1 cellular context compared by ENCODE assay signal in the genomic region with DNA sequence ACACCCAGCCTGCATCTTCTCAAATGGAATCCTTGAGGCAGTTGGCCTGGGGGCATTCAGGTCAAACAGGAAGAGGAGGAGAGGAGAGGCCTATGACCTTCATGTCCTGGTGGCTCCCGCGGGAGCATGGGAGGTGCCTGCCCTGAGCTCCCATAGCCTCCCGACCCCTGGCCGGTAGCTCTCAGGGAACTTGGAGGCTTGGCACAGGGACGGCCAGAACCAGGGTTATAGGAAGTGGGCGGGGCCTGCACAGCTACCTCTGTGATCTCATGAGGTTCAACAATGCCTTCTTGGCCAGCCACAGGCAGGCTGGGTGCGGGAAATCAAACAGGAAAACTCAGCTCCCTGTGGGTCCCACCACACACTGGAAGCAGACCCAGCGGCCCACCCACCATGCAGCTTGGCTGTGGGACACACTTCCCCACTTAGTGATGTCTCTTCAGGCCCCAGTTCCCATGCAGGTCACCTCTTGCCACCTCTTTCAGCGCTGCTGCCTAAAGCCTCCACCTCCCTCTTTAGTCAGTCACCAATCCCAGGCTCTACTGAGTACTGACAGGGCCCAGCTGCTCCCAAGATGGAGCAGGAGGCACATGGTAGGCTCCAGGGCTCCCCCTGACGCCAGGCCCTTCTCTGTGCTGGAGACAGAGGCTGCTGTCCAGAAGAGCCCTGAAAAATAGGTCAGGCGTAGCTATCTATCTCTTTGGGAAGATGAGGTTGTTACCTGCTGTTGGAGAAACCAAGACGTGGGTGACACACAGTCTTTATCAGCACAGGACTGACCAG.
TF ChIP-seq lines count a peak whose summit lies in the region.

Gene SLFNL1 (minus strand): TSS at position 200 of the 783 bp plus-strand sequence. CDS start 1,065 bp downstream, outside the sequence.

TF ChIP-seq in SK-N-SH treated with all-trans-retinoic acid at 6 μM for 48 hours, 23 proteins besides CTCF, POLR2A, EP300 and RAD21 (continued from another document):
- no peak for TF ChIP-seq PATZ1 (CRISPR knock-in tag; IDR thresholded peaks at IDR 0.05; ENCODE audit: borderline replicate concordance)
- TF ChIP-seq, protein P1, sequence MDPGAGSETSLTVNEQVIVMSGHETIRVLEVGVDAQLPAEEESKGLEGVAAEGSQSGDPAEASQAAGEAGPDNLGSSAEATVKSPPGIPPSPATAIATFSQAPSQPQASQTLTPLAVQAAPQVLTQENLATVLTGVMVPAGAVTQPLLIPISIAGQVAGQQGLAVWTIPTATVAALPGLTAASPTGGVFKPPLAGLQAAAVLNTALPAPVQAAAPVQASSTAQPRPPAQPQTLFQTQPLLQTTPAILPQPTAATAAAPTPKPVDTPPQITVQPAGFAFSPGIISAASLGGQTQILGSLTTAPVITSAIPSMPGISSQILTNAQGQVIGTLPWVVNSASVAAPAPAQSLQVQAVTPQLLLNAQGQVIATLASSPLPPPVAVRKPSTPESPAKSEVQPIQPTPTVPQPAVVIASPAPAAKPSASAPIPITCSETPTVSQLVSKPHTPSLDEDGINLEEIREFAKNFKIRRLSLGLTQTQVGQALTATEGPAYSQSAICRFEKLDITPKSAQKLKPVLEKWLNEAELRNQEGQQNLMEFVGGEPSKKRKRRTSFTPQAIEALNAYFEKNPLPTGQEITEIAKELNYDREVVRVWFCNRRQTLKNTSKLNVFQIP (CRISPR knock-in tag; IDR thresholded peaks at IDR 0.05; ENCODE audit: borderline replicate concordance, low read depth) = no peak
TF ChIP-seq in SK-N-SH treated with all-trans-retinoic acid at 6 μM for 48 hours: peak in this region for 0.
